ENCODE assay signal across 14 cellular contexts in the genomic region with DNA sequence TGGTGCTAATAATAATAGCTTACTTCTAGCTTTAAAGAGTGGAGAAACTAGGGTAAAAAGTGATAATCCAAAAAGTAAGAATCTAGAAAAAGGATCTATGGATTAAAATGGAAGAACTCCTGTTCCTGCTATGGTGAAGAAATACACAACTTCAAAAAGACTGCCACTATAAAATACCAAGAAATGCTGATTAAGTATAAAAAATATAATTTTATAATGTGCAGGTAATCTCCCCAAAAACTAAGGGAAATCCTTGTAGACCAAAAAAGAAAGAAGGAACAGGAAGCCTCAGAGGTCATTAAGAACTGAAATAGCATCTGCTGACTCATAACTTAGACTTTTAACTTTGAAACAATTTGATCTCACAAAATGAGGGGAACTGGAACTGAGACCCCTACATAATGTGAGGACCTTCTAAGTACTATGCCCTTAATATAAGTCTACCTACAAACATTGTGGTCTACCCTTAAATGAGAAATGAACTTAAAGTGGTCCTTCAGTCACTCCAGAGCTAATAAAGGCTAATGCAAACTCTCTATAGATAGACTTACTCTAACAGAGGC. TPM values are rescaled to one million over a fixed set of nuclear protein-coding genes. Genes with fewer than 3 reads are reported as not detected.
DNase-seq lines count a peak whose midpoint lies in the region; ATAC-seq, FAIRE-seq and TF ChIP-seq lines count a peak whose summit lies in the region.
"Had no signal": no experiment of that assay in that cellular context is flagged by ENCODE, and none has a peak within 500 bp of the region (broad histone marks: within the 10 kb centered on the region; RNA-seq: fewer than 3 reads in every experiment).

No MANE protein-coding gene starts in this region.

- FAIRE-seq in GM12878 (lab: Jason Lieb, UNC) = no peak

- no peak overlapping the region for H3K27ac Mint-ChIP-seq in GM23338
- H3K27ac Mint-ChIP-seq in activated CD4-positive, alpha-beta memory T cell treated with anti-CD3 and anti-CD28 coated beads for 36 hours = no peak overlapping the region

- H3K27me3 ChIP-seq in GM12878 (replicated peaks in 1 of 2; ENCODE audit: control insufficient read depth in 2 of 2, insufficient read depth in 2 of 2, low read length in 1 of 2) (no peaks in the 10 kb centered on the region), GM23338 (ENCODE audit: insufficient read depth) (no peaks in the 10 kb centered on the region), trophoblast cell (ENCODE audit: insufficient read depth, low read length) (no peaks in the 10 kb centered on the region)
- H3K27me3 ChIP-seq: MG63 had no signal

- no peak overlapping the region for H3K14ac ChIP-seq in trophoblast cell (ENCODE audit: low read length)

- H3K4me1 ChIP-seq in GM12878 (ENCODE audit: control insufficient read depth, insufficient read depth, low read length) = peaks cover 3% of the 10 kb centered on the region
- H3K4me1 ChIP-seq in GM23338 (ENCODE audit: insufficient read depth) = no peaks in the 10 kb centered on the region
- H3K4me1 ChIP-seq in trophoblast cell (ENCODE audit: control insufficient read depth in 1 of 2, insufficient read depth in 2 of 2, low read length in 2 of 2) = no peaks in the 10 kb centered on the region
- H3K4me1 ChIP-seq: HAP-1 had no signal

- H4K12ac ChIP-seq in trophoblast cell (ENCODE audit: low read depth, low read length) = no peak overlapping the region

- no peak overlapping the region for H3K18ac ChIP-seq in trophoblast cell (ENCODE audit: low read length)

- H4K8ac ChIP-seq in trophoblast cell (ENCODE audit: low read depth, low read length) = no peak overlapping the region

- H3K4me2 ChIP-seq in GM12878 (ENCODE audit: control insufficient read depth, insufficient read depth) = peak overlapping the region; percentile 18; the same call in 1 of the 2 replicates
- no peak overlapping the region for H3K4me2 ChIP-seq in GM23338
- H3K4me2 ChIP-seq in trophoblast cell (ENCODE audit: low read length) = no peak overlapping the region
- H3K4me2 ChIP-seq: PC-9 had no signal

- H2AK5ac ChIP-seq in trophoblast cell (ENCODE audit: low read length) = no peak overlapping the region

- CTCF ChIA-PET in GM12878 (lab: Yijun Ruan, JAX) = interaction anchor here (0.9 to 2.2 kb wide), 3 partner anchors 10 to 56 kb away, joined by 3 to 11 read pairs (median 6); a partner anchor contains a TSS
- CTCF ChIA-PET in activated CD4-positive, alpha-beta memory T cell treated with anti-CD3 and anti-CD28 coated beads for 36 hours (lab: Charles Lee) = no interaction called here

- no peak overlapping the region for H3K4ac ChIP-seq in trophoblast cell (ENCODE audit: low read depth, low read length)

- no peak overlapping the region for H3K4me3 Mint-ChIP-seq in GM23338
- no peak overlapping the region for H3K4me3 Mint-ChIP-seq in activated CD4-positive, alpha-beta memory T cell treated with anti-CD3 and anti-CD28 coated beads for 36 hours

- no peak overlapping the region for H2BK12ac ChIP-seq in trophoblast cell (ENCODE audit: low read length)

- no peaks in the 10 kb centered on the region for H3K79me1 ChIP-seq in trophoblast cell (ENCODE audit: low read length)

- H3K4me1 Mint-ChIP-seq in GM23338 = no peaks in the 10 kb centered on the region; the same call in 2 of the 3 replicates
- no peaks in the 10 kb centered on the region for H3K4me1 Mint-ChIP-seq in activated CD4-positive, alpha-beta memory T cell treated with anti-CD3 and anti-CD28 coated beads for 36 hours (ENCODE audit: low read depth)

- no peak overlapping the region for H2BK120ac ChIP-seq in trophoblast cell (ENCODE audit: insufficient read depth, low read length, poor library complexity)

- H4K20me1 ChIP-seq in GM12878 (ENCODE audit: control insufficient read depth, insufficient read depth) (no peaks in the 10 kb centered on the region), GM23338 (replicated peaks; ENCODE audit: insufficient read depth) (no peaks in the 10 kb centered on the region)

- H3K9me3 ChIP-seq in GM12878 (replicated peaks; ENCODE audit: control insufficient read depth, insufficient read depth, low read length) (peaks cover 5% of the 10 kb centered on the region; the same call in 2 of the 3 replicates), trophoblast cell (ENCODE audit: insufficient read depth, low read depth, low read length) (no peaks in the 10 kb centered on the region)
- H3K9me3 ChIP-seq: HAP-1, MG63 had no signal

- H3K27ac ChIP-seq in GM12878 (ENCODE audit: control insufficient read depth, insufficient read depth) = peak overlapping the region; percentile 68
- H3K27ac ChIP-seq in GM23338 (ENCODE audit: low read depth) = no peak overlapping the region
- H3K27ac ChIP-seq in trophoblast cell (ENCODE audit: low read depth, low read length) = no peak overlapping the region
- H3K27ac ChIP-seq: PC-9 had no signal

- H3K4me3 ChIP-seq in GM12878 (no peak overlapping the region), GM23338 (no peak overlapping the region), trophoblast cell (ENCODE audit: low read depth, low read length) (no peak overlapping the region)
- H3K4me3 ChIP-seq: HAP-1, MG63, PC-9 had no signal

- TF ChIP-seq RAD21 in GM12878 (IDR thresholded peaks at IDR 0.05; ENCODE audit: insufficient read depth, low read depth, low read length) = no peak

- no peak for TF ChIP-seq POLR2A in GM12878 (IDR thresholded peaks at IDR 0.05; ENCODE audit: low read depth, low read length)

- intact Hi-C loops in GM12878 (cut with micrococcal nuclease; ENCODE audit: unreplicated experiment) = loop anchor here (2.0 to 10.0 kb wide), 3 partner anchors 56 to 486 kb away; a partner anchor contains a TSS
- intact Hi-C loops in activated CD4-positive, alpha-beta memory T cell treated with anti-CD3 and anti-CD28 coated beads for 36 hours (cut with micrococcal nuclease) = no loop called here

- H3K79me2 ChIP-seq in GM12878 (ENCODE audit: control insufficient read depth, insufficient read depth, low read length) = no peaks in the 10 kb centered on the region
- no peaks in the 10 kb centered on the region for H3K79me2 ChIP-seq in GM23338 (replicated peaks; ENCODE audit: insufficient read depth)
- no peaks in the 10 kb centered on the region for H3K79me2 ChIP-seq in trophoblast cell (ENCODE audit: control insufficient read depth, insufficient read depth, low read length, poor library complexity)

- H2BK5ac ChIP-seq in trophoblast cell (ENCODE audit: low read depth, low read length, poor library complexity) = no peak overlapping the region

- in situ Hi-C loops in GM12878 (cut with MboI) = no loop called here

- ATAC-seq in GM18517 (IDR thresholded peaks at IDR 0.05; ENCODE audit: unreplicated experiment) (peak; percentile 83), GM21447 (IDR thresholded peaks at IDR 0.05; ENCODE audit: unreplicated experiment) (peak; percentile 71), HG03103 (IDR thresholded peaks at IDR 0.05; ENCODE audit: low read depth, unreplicated experiment) (peak; percentile 66), GM12878 (peak; percentile 84), GM23338 (no peak)
- ATAC-seq: sciatic nerve had no signal

- TF ChIP-seq CTCF in GM12878 (IDR thresholded peaks at IDR 0.05 in 2 of 3, conservative IDR thresholded peaks at IDR 0.05 in 1 of 3; ENCODE audit: control insufficient read depth in 2 of 3, extremely low read depth in 1 of 3, insufficient read depth in 1 of 3, low read depth in 3 of 3, low read length in 3 of 3) (no peak), GM23338 (conservative IDR thresholded peaks at IDR 0.05; ENCODE audit: low read depth in 2 of 2) (no peak)

- no peaks in the 10 kb centered on the region for H3K9me2 ChIP-seq in GM23338 (ENCODE audit: insufficient read depth)

- POLR2A ChIA-PET in GM12878 (lab: Charles Lee) = interaction anchor here (1.8 kb wide), 1 partner anchor 56 kb away, joined by 7 read pairs; a partner anchor contains a TSS
- POLR2A ChIA-PET in activated CD4-positive, alpha-beta memory T cell treated with anti-CD3 and anti-CD28 coated beads for 36 hours (lab: Charles Lee) = no interaction called here

- H2AFZ ChIP-seq in GM12878 (ENCODE audit: control insufficient read depth, low read depth, low read length) (no peak overlapping the region), GM23338 (no peak overlapping the region), trophoblast cell (ENCODE audit: insufficient read depth, low read length, poor library complexity) (no peak overlapping the region)
- H2AFZ ChIP-seq: PC-9 had no signal

- RAD21 ChIA-PET in GM12878 (lab: Charles Lee; ENCODE audit: unreplicated experiment) = interaction anchor here (1.2 to 2.1 kb wide), 4 partner anchors 8 to 56 kb away, joined by 5 to 11 read pairs (median 7); a partner anchor contains a TSS

- peak; percentile 33 to 90; a peak in 3 of 4 replicates for TF ChIP-seq EP300 in GM12878 (IDR thresholded peaks at IDR 0.05; ENCODE audit: borderline replicate concordance in 1 of 2, control insufficient read depth in 1 of 2, low read depth in 2 of 2, low read length in 2 of 2)

- H3K27me3 Mint-ChIP-seq in GM23338 (ENCODE audit: insufficient read depth, low read depth, poor library complexity) = no peaks in the 10 kb centered on the region
- H3K27me3 Mint-ChIP-seq in activated CD4-positive, alpha-beta memory T cell treated with anti-CD3 and anti-CD28 coated beads for 36 hours = no peaks in the 10 kb centered on the region

- SMC1A ChIA-PET in GM12878 (lab: Charles Lee; ENCODE audit: uncharacterized antibody, unreplicated experiment) = interaction anchor here (0.7 to 1.9 kb wide), 3 partner anchors 9 to 53 kb away, joined by 3 to 5 read pairs (median 3); no protein-coding TSS in a partner anchor

- peaks cover 3% of the 10 kb centered on the region; the same call in 1 of the 3 replicates for H3K36me3 Mint-ChIP-seq in GM23338 (ENCODE audit: low read depth)
- peaks cover 12% of the 10 kb centered on the region for H3K36me3 Mint-ChIP-seq in activated CD4-positive, alpha-beta memory T cell treated with anti-CD3 and anti-CD28 coated beads for 36 hours

- DNase-seq in GM12878 (ENCODE audit: low read depth, low spot score) = peak; percentile 59
- no peak for DNase-seq in GM23338 (ENCODE audit: low spot score)
- no peak for DNase-seq in activated CD4-positive, alpha-beta memory T cell treated with anti-CD3 and anti-CD28 coated beads for 36 hours
- DNase-seq in OCI-M1 (lab: John Stamatoyannopoulos, UW) = no peak
- DNase-seq in trophoblast cell = no peak
- DNase-seq: activated CD4-positive, CD25-positive, alpha-beta regulatory T cell; activated gamma-delta T cell treated with Interleukin-2 at 50 U/mL for 16 hours; MG63; PC-9 had no signal

- H3F3A ChIP-seq in GM23338 (replicated peaks; ENCODE audit: low read depth) = no peaks in the 10 kb centered on the region

- no peak overlapping the region for H4K91ac ChIP-seq in trophoblast cell (ENCODE audit: low read depth, low read length)

- H3K23ac ChIP-seq in trophoblast cell (ENCODE audit: low read length) = no peak overlapping the region

- H3K9ac ChIP-seq in GM12878 (ENCODE audit: control insufficient read depth, insufficient read depth, low read length) = no peak overlapping the region
- H3K9ac ChIP-seq in trophoblast cell (ENCODE audit: low read length) = no peak overlapping the region

- H3K9me3 Mint-ChIP-seq in GM23338 = no peaks in the 10 kb centered on the region; the same call in 2 of the 3 replicates
- no peaks in the 10 kb centered on the region for H3K9me3 Mint-ChIP-seq in activated CD4-positive, alpha-beta memory T cell treated with anti-CD3 and anti-CD28 coated beads for 36 hours

- H3K36me3 ChIP-seq in GM12878 (ENCODE audit: control insufficient read depth in 2 of 2, insufficient read depth in 2 of 2, low read length in 1 of 2) (no peaks in the 10 kb centered on the region), GM23338 (ENCODE audit: insufficient read depth) (no peaks in the 10 kb centered on the region), trophoblast cell (ENCODE audit: control insufficient read depth in 1 of 2, insufficient read depth in 2 of 2, low read length in 2 of 2) (no peaks in the 10 kb centered on the region)
- H3K36me3 ChIP-seq: HAP-1, MG63 had no signal

- no TSS peak for BruUV-seq in GM12878 (replicated peaks; lab: Mats Ljungman, UMichigan)

RNA-seq across cellular contexts. Expression of a gene that starts 50.6 kb away (rescaled TPM):
- total RNA-seq in GM12878 (2013; cell fraction: nucleolus; rRNA removed) = 0.34 and 0.42 TPM in 2 replicates
- 0.06 TPM in 1 of 2 replicates, not detected in the other for total RNA-seq in GM12878 (2014; rRNA removed)
- 0.13 and 0.14 TPM in 2 replicates for total RNA-seq in GM12878 (2014; rRNA removed; fragmentation: Illumina TruSeq; extraction: Trizol)
- total RNA-seq in GM12878 (2021) = 0.18 and 0.29 TPM in 2 replicates
- not detected for polyA plus RNA-seq in GM12878 (2011; ENCODE audit: low read depth)
- 0.16 and 0.29 TPM in 2 replicates for polyA plus RNA-seq in GM12878 (2011; rRNA removed)
- 0.08 and 0.19 TPM in 2 replicates for polyA plus RNA-seq in GM12878 (2011; cell fraction: cytosol; rRNA removed)
- polyA plus RNA-seq in GM12878 (2011; cell fraction: nucleus; rRNA removed) = 0.19 and 0.28 TPM in 2 replicates
- polyA plus RNA-seq in GM12878 (2012) = 0.11 TPM in 1 of 2 replicates, not detected in the other
- 0.24 TPM in 2 replicates for polyA plus RNA-seq in GM12878 (2014; fragmentation: Illumina TruSeq; extraction: Trizol)
- polyA plus RNA-seq in GM12878 (2014; fragmentation: Nextera tagmentation; extraction: Ambion mirVana) = under 1 TPM in 1 of 2 experiments, not detected in 1; 0.05 TPM
- 0.24 TPM in 1 of 2 replicates, not detected in the other for polyA plus RNA-seq in GM12878 (2014; rRNA removed)
- under 1 TPM; 0.23 to 0.79 TPM for polyA plus RNA-seq in GM12878 (2016; fragmentation: Nextera tagmentation; extraction: Ambion mirVana)
- 0.10 TPM in 1 of 2 replicates, not detected in the other for polyA minus RNA-seq in GM12878 (2011; rRNA and poly(A)+ RNA removed)
- polyA minus RNA-seq in GM12878 (2011; cell fraction: cytosol; rRNA and poly(A)+ RNA removed) = not detected in 2 replicates
- not detected in 2 replicates for polyA minus RNA-seq in GM12878 (2011; cell fraction: nucleus; rRNA and poly(A)+ RNA removed)
- total RNA-seq in GM23338 (2014; rRNA removed; shearing (Covaris generic)) = 12.5 and 16.9 TPM in 2 replicates
- 14.3 and 16.5 TPM in 2 replicates for polyA plus RNA-seq in GM23338 (2016; fragmentation: Nextera tagmentation; extraction: Ambion mirVana)
- total RNA-seq in activated CD4-positive, alpha-beta memory T cell treated with anti-CD3 and anti-CD28 coated beads for 36 hours = under 1 TPM; 0.24 TPM
- 19.0 and 21.6 TPM in 2 replicates for polyA plus RNA-seq in trophoblast cell (2013)
- total RNA-seq: PC-9 had no signal

RNA-seq across cellular contexts. Expression of a gene that starts 56.1 kb away (rescaled TPM):
- total RNA-seq in GM12878 (2013; cell fraction: nucleolus; rRNA removed) = 40.5 and 41.7 TPM in 2 replicates
- total RNA-seq in GM12878 (2014; rRNA removed) (7.7 TPM in 2 replicates), GM12878 (2014; rRNA removed; fragmentation: Illumina TruSeq; extraction: Trizol) (11.1 and 11.9 TPM in 2 replicates), GM12878 (2021) (5.5 and 6.6 TPM in 2 replicates)
- polyA plus RNA-seq in GM12878 (2011; ENCODE audit: low read depth) = 1.8 TPM
- polyA plus RNA-seq in GM12878 (2011; rRNA removed) (6.6 and 9.9 TPM in 2 replicates), GM12878 (2014; fragmentation: Illumina TruSeq; extraction: Trizol) (13.4 and 18.7 TPM in 2 replicates), GM12878 (2014; fragmentation: Nextera tagmentation; extraction: Ambion mirVana) (1 to 10 TPM; 7.6 to 8.1 TPM), GM12878 (2014; rRNA removed) (6.3 and 8.9 TPM in 2 replicates), GM12878 (2016; fragmentation: Nextera tagmentation; extraction: Ambion mirVana) (1 to 10 TPM; 5.8 to 7.1 TPM), GM23338 (2016; fragmentation: Nextera tagmentation; extraction: Ambion mirVana) (7.4 and 9.0 TPM in 2 replicates)
- polyA plus RNA-seq in GM12878 (2011; cell fraction: cytosol; rRNA removed) = 1.5 and 1.7 TPM in 2 replicates
- 5.8 and 7.9 TPM in 2 replicates for polyA plus RNA-seq in GM12878 (2011; cell fraction: nucleus; rRNA removed)
- polyA plus RNA-seq in GM12878 (2012) = 2.8 and 3.8 TPM in 2 replicates
- polyA minus RNA-seq in GM12878 (2011; rRNA and poly(A)+ RNA removed) = 4.4 and 4.6 TPM in 2 replicates
- polyA minus RNA-seq in GM12878 (2011; cell fraction: cytosol; rRNA and poly(A)+ RNA removed) = 1.2 and 1.5 TPM in 2 replicates
- 5.7 and 8.2 TPM in 2 replicates for polyA minus RNA-seq in GM12878 (2011; cell fraction: nucleus; rRNA and poly(A)+ RNA removed)
- total RNA-seq in GM23338 (2014; rRNA removed; shearing (Covaris generic)) = 19.6 and 36.3 TPM in 2 replicates
- total RNA-seq in activated CD4-positive, alpha-beta memory T cell treated with anti-CD3 and anti-CD28 coated beads for 36 hours = 1 to 10 TPM; 5.7 to 8.3 TPM
- polyA plus RNA-seq in trophoblast cell (2013) = 3.3 and 3.4 TPM in 2 replicates
- total RNA-seq: PC-9 had no signal
